Comparison of ENCODE assay signal across 34 cellular contexts in genomic region chr10:119638982-119639381, GRCh38.
"Had no signal": no experiment of that assay in that cellular context is flagged by ENCODE, and none has a peak within 500 bp of the region (broad histone marks: within the 10 kb centered on the region; RNA-seq: fewer than 3 reads in every experiment).

No MANE protein-coding gene starts in this region.

- H3K9me3 ChIP-seq: adrenal gland, body of pancreas, breast epithelium had no signal

- FAIRE-seq: astrocyte, bronchial epithelial cell had no signal

- H3K27ac ChIP-seq: adrenal gland, ascending aorta, body of pancreas, brain microvascular endothelial cell, breast epithelium, cardiac muscle cell had no signal

- DNase-seq: activated effector memory CD4-positive, alpha-beta T cell treated with anti-CD3 and anti-CD28 coated beads, Interleukin-2, amount 50 U/mL, for 16 hours; activated effector memory CD4-positive, alpha-beta T cell treated with Interleukin-2 at 50 U/mL for 16 hours; activated gamma-delta T cell; activated gamma-delta T cell treated with Interleukin-2 at 50 U/mL for 16 hours; activated naive CD4-positive, alpha-beta T cell; activated naive CD4-positive, alpha-beta T cell treated with anti-CD3 and anti-CD28 coated beads for 36 hours; activated naive CD4-positive, alpha-beta T cell treated with anti-CD3 and anti-CD28 coated beads, Interleukin-2, amount 10 ng/mL, durations not matched to agents 7 days and 5 days; activated naive CD4-positive, alpha-beta T cell treated with anti-CD3 and anti-CD28 coated beads, Interleukin-2, amount 50 U/mL, for 16 hours; activated naive CD4-positive, alpha-beta T cell treated with Interleukin-2 at 50 U/mL for 16 hours; activated naive CD8-positive, alpha-beta T cell treated with anti-CD3 and anti-CD28 coated beads for 36 hours; activated naive CD8-positive, alpha-beta T cell treated with anti-CD3 and anti-CD28 coated beads, Interleukin-2, amount 10 ng/mL, durations not matched to agents 7 days and 5 days; activated naive CD8-positive, alpha-beta T cell treated with anti-CD3 and anti-CD28 coated beads, Interleukin-2, amount 50 U/mL, for 24 hours; activated T-cell treated with anti-CD3 and anti-CD28 coated beads, Interleukin-2, amount 50 U/mL, for 1 hour; activated T-cell treated with anti-CD3 and anti-CD28 coated beads, Interleukin-2, amount 50 U/mL, for 24 hours; activated T-cell treated with anti-CD3 and anti-CD28 coated beads, Interleukin-2, amount 50 U/mL, for 4 hours; activated T-cell treated with anti-CD3 and anti-CD28 coated beads, Interleukin-2, amount 50 U/mL, for 48 hours; activated T-cell treated with anti-CD3 and anti-CD28 coated beads, Interleukin-2, amount 50 U/mL, for 72 hours; adrenal gland; amniotic stem cell; amygdala; anterior cingulate cortex; aorta; body of pancreas; brain microvascular endothelial cell; caudate nucleus; central memory CD4-positive, alpha-beta T cell; cerebellar nuclear complex had no signal

- H3K27me3 ChIP-seq: adrenal gland, ascending aorta, body of pancreas, brain microvascular endothelial cell, breast epithelium, cardiac muscle cell had no signal

- H3K4me1 ChIP-seq: ascending aorta, body of pancreas, breast epithelium had no signal

- ATAC-seq: activated naive CD4-positive, alpha-beta T cell treated with anti-CD3 and anti-CD28 coated beads, Interleukin-2, amount 50 U/mL, for 72 hours; activated naive CD8-positive, alpha-beta T cell treated with anti-CD3 and anti-CD28 coated beads, Interleukin-2, amount 50 U/mL, for 24 hours; activated T-cell treated with anti-CD3 and anti-CD28 coated beads, Interleukin-2, amount 50 U/mL, for 4 hours; activated T-cell treated with anti-CD3 and anti-CD28 coated beads, Interleukin-2, amount 50 U/mL, for 72 hours; activated T-helper 17 cell treated with anti-CD3 and anti-CD28 coated beads, Interleukin-2, amount 50 U/mL, for 72 hours; body of pancreas had no signal

- H3K36me3 ChIP-seq: adrenal gland, ascending aorta, brain microvascular endothelial cell, breast epithelium, cardiac muscle cell had no signal

- H3K4me3 ChIP-seq: adrenal gland, ascending aorta, body of pancreas, breast epithelium, cardiac muscle cell had no signal
